8 cellular contexts compared by ENCODE assay signal in genomic region chr4:183098080-183098722, GRCh38.
DNase-seq lines count a peak whose midpoint lies in the region; ATAC-seq and TF ChIP-seq lines count a peak whose summit lies in the region.

No MANE protein-coding gene starts in this region.

- H3K9me3 ChIP-seq in HUES6 (ENCODE audit: control insufficient read depth, insufficient read depth, low read depth, low read length), result no peaks in the 10 kb centered on the region

- peak overlapping the region; percentile 93 for H3K4me3 Mint-ChIP-seq in nephron progenitor cell

- peak overlapping the region; percentile 99 for H3K27ac Mint-ChIP-seq in nephron progenitor cell

- ATAC-seq in GM19467 (IDR thresholded peaks at IDR 0.05; ENCODE audit: unreplicated experiment), result peak; percentile 32

- peak overlapping the region; percentile 76 for H2AFZ ChIP-seq in ACC112 (ENCODE audit: low read length, unreplicated experiment)

- H3K4me3 ChIP-seq in ACC112 (ENCODE audit: low read depth, low read length), result peak overlapping the region; percentile 93
- peak overlapping the region; percentile 88 for H3K4me3 ChIP-seq in HUES6 (ENCODE audit: low read depth, low read length)
- peak overlapping the region; percentile 61 to 90 for H3K4me3 ChIP-seq in foreskin fibroblast (ENCODE audit: low read depth in 1 of 2, low read length in 2 of 2)

- no peaks in the 10 kb centered on the region for H3K36me3 Mint-ChIP-seq in nephron progenitor cell (ENCODE audit: low read depth)

- no peak for TF ChIP-seq CTCF in foreskin fibroblast (IDR thresholded peaks at IDR 0.05; ENCODE audit: low read depth, low read length)
- no peak for TF ChIP-seq CTCF in nephron progenitor cell (IDR thresholded peaks at IDR 0.05)

- H3K36me3 ChIP-seq in ACC112 (ENCODE audit: insufficient read depth, low read length) (no peaks in the 10 kb centered on the region), HUES6 (ENCODE audit: control insufficient read depth, insufficient read depth, low read length) (no peaks in the 10 kb centered on the region)

- DNase-seq in activated effector memory CD4-positive, alpha-beta T cell treated with anti-CD3 and anti-CD28 coated beads, Interleukin-2, amount 50 U/mL, for 16 hours, result peak; percentile 67
- peak; percentile 63 to 82 for DNase-seq in foreskin fibroblast
- peak; percentile 73 for DNase-seq in nephron progenitor cell
- no peak for DNase-seq in NCI-H2171 treated with DMSO at 0.1 percent for 48 hours (lab: John Stamatoyannopoulos, UW)
- no peak for DNase-seq in central memory CD4-positive, alpha-beta T cell

- H3K9ac ChIP-seq in HUES6 (ENCODE audit: low read length), result peak overlapping the region; percentile 88

- no peaks in the 10 kb centered on the region for H3K27me3 Mint-ChIP-seq in nephron progenitor cell (ENCODE audit: low read depth, poor library complexity)

- H3K79me2 ChIP-seq in ACC112 (ENCODE audit: control insufficient read depth, insufficient read depth, low read length, unreplicated experiment), result peaks cover 42% of the 10 kb centered on the region

- H3K27ac ChIP-seq in ACC112 (ENCODE audit: low read depth, low read length) (peak overlapping the region; percentile 81), HUES6 (ENCODE audit: low read depth, low read length) (peak overlapping the region; percentile 97)

- H3K4me1 ChIP-seq in ACC112 (ENCODE audit: control insufficient read depth, insufficient read depth, low read length, unreplicated experiment) (peaks cover 13% of the 10 kb centered on the region), HUES6 (ENCODE audit: control insufficient read depth, insufficient read depth, low read length) (peaks cover 37% of the 10 kb centered on the region)

- H3K9me3 Mint-ChIP-seq in nephron progenitor cell, result no peaks in the 10 kb centered on the region

- H3K27me3 ChIP-seq in ACC112 (ENCODE audit: insufficient read depth, low read length), result no peaks in the 10 kb centered on the region
- H3K27me3 ChIP-seq in HUES6 (ENCODE audit: control insufficient read depth, insufficient read depth, low read length), result no peaks in the 10 kb centered on the region

- peaks cover 62% of the 10 kb centered on the region for H3K4me1 Mint-ChIP-seq in nephron progenitor cell

Comparison
In these comparisons a context has a peak if more than half of its experiments do, and no peak if none do; other contexts are left out.
1. DNase-seq: peak in activated effector memory CD4-positive, alpha-beta T cell treated with anti-CD3 and anti-CD28 coated beads, Interleukin-2, amount 50 U/mL, for 16 hours (single experiment), foreskin fibroblast (2 of 2) and nephron progenitor cell (single experiment); none in NCI-H2171 treated with DMSO at 0.1 percent for 48 hours (single experiment) and central memory CD4-positive, alpha-beta T cell (single experiment).
2. Peak in every context shown above with its lines, with median percentiles within 50 percentile points of each other: H3K4me3 ChIP-seq.